ENCODE assay signal across 28 cellular contexts in the genomic region with DNA sequence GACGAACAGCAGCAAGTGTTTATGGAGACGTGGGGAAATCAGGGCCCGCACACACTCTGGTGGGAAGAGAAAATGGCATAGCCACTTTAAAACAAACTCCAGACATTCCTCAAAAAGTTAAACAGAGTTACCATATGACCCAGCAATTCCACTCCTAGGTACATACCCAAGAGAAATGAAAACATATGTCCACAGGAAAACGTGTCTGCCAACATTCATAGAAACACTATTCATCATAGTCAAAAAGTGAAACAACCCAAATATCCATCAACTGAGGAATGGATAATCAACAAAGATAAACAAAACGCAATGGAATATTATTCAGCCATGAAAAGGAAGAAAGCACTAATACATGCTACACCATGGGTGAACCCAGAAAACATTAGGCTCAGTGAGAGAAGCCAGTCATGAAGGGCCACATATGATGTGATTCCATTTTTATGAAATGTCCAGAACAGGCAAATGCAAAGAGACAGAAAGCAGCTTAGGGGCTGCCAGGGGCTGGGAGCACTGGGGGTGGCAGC.
"Had no signal": no experiment of that assay in that cellular context is flagged by ENCODE, and none has a peak within 500 bp of the region (broad histone marks: within the 10 kb centered on the region; RNA-seq: fewer than 3 reads in every experiment).

No MANE protein-coding gene starts in this region.

- H3K27ac ChIP-seq: left lung, ovary, right atrium auricular region, right lobe of liver, tibial nerve, vagina had no signal

- H3K4me3 Mint-ChIP-seq: immature natural killer cell; natural killer cell treated with Interleukin-12 subunit alpha and Interleukin-12 subunit beta and Interleukin-15 and Interleukin-18, amount 100 ng/mL, for 72 hours; stimulated activated memory B cell treated with anti-CD40 and anti-IgM and Interleukin-4, amounts not matched to agents 10 μg/mL and 1 μg/mL and 100 μg/mL, for 72 hours had no signal

- H3K9me3 ChIP-seq: left lung, mucosa of descending colon, ovary, right atrium auricular region, right lobe of liver, tibial nerve, upper lobe of left lung, vagina had no signal

- H3K4me1 ChIP-seq: right atrium auricular region had no signal

- H3K36me3 ChIP-seq: left lung, ovary, right atrium auricular region, right lobe of liver, tibial nerve, upper lobe of left lung, vagina had no signal

- FAIRE-seq: islet of Langerhans, kidney had no signal

- H3K27me3 ChIP-seq: left lung, ovary, right atrium auricular region, right lobe of liver, tibial nerve, upper lobe of left lung, vagina had no signal

- H3K4me2 ChIP-seq: smooth muscle cell had no signal

- H3K4me1 Mint-ChIP-seq: stimulated activated memory B cell treated with anti-CD40 and anti-IgM and Interleukin-4, amounts not matched to agents 10 μg/mL and 1 μg/mL and 100 μg/mL, for 72 hours had no signal

- H3K36me3 Mint-ChIP-seq: natural killer cell treated with Interleukin-12 subunit alpha and Interleukin-12 subunit beta and Interleukin-15 and Interleukin-18, amount 100 ng/mL, for 72 hours; stimulated activated memory B cell treated with anti-CD40 and anti-IgM and Interleukin-4, amounts not matched to agents 10 μg/mL and 1 μg/mL and 100 μg/mL, for 72 hours had no signal

- H3K9me3 Mint-ChIP-seq: natural killer cell treated with Interleukin-12 subunit alpha and Interleukin-12 subunit beta and Interleukin-15 and Interleukin-18, amount 100 ng/mL, for 72 hours; stimulated activated naive CD8-positive, alpha-beta T cell treated with anti-CD3 and anti-CD28 coated beads, Interleukin-15, amount 100 ng/mL, for 72 hours had no signal

- H3K27ac Mint-ChIP-seq: natural killer cell treated with Interleukin-12 subunit alpha and Interleukin-12 subunit beta and Interleukin-15 and Interleukin-18, amount 100 ng/mL, for 72 hours; progenitor cell of endocrine pancreas; stimulated activated memory B cell treated with anti-CD40 and anti-IgM and Interleukin-4, amounts not matched to agents 10 μg/mL and 1 μg/mL and 100 μg/mL, for 72 hours; stimulated activated naive CD8-positive, alpha-beta T cell treated with anti-CD3 and anti-CD28 coated beads, Interleukin-15, amount 100 ng/mL, for 72 hours had no signal

- H3K4me3 ChIP-seq: left lung, lung, mucosa of descending colon, ovary, right atrium auricular region, right lobe of liver, smooth muscle cell, tibial nerve, upper lobe of left lung, vagina had no signal

- ATAC-seq: left colon; left lung; mucosa of descending colon; naive thymus-derived CD4-positive, alpha-beta T cell; natural killer cell treated with Interleukin-12 subunit alpha and Interleukin-12 subunit beta and Interleukin-15 and Interleukin-18, amount 100 ng/mL, for 72 hours; right lobe of liver; stimulated activated memory B cell treated with anti-CD40 and anti-IgM and Interleukin-4, amounts not matched to agents 10 μg/mL and 1 μg/mL and 100 μg/mL, for 72 hours had no signal

- H3K27me3 Mint-ChIP-seq: naive thymus-derived CD4-positive, alpha-beta T cell; natural killer cell treated with Interleukin-12 subunit alpha and Interleukin-12 subunit beta and Interleukin-15 and Interleukin-18, amount 100 ng/mL, for 72 hours; stimulated activated naive CD8-positive, alpha-beta T cell treated with anti-CD3 and anti-CD28 coated beads, Interleukin-15, amount 100 ng/mL, for 72 hours had no signal

- DNase-seq: hypothalamus; immature natural killer cell; kidney; left colon; left lung; mesendoderm; midbrain; mucosa of descending colon; naive thymus-derived CD4-positive, alpha-beta T cell; ovary; right lobe of liver; stimulated activated CD4-positive, alpha-beta T cell treated with anti-CD3 and anti-CD28 coated beads, Interleukin-1b, Interleukin-23, amount 100 ng/mL, for 48 hours; stimulated activated CD4-positive, alpha-beta T cell treated with anti-CD3 and anti-CD28 coated beads, Interleukin-2, amount 100 ng/mL, for 48 hours; stimulated activated CD4-positive, alpha-beta T cell treated with anti-CD3 and anti-CD28 coated beads, Interleukin-4, amount 100 ng/mL, for 4 hours; stimulated activated CD8-positive, alpha-beta memory T cell treated with anti-CD3 and anti-CD28 coated beads, Interleukin-4, amount 100 ng/mL, for 48 hours; stimulated activated naive CD4-positive, alpha-beta T cell treated with Interleukin-2 at 50 U/mL for 16 hours; substantia nigra; upper lobe of left lung had no signal
